Comparison of ENCODE assay signal across 27 cellular contexts in genomic region chr12:1934831-1935230, GRCh38. TPM values are rescaled to one million over a fixed set of nuclear protein-coding genes. Genes with fewer than 3 reads are reported as not detected.
DNase-seq lines count a peak whose midpoint lies in the region; ATAC-seq, FAIRE-seq and TF ChIP-seq lines count a peak whose summit lies in the region.
"Had no signal": no experiment of that assay in that cellular context is flagged by ENCODE, and none has a peak within 500 bp of the region (broad histone marks: within the 10 kb centered on the region; RNA-seq: fewer than 3 reads in every experiment).

No MANE protein-coding gene starts in this region.

- TF ChIP-seq EP300 in SK-N-SH (IDR thresholded peaks at IDR 0.05; ENCODE audit: borderline replicate concordance in 1 of 2, low read depth in 1 of 2, low read length in 1 of 2): no peak
- no peak for TF ChIP-seq EP300 in sigmoid colon (IDR thresholded peaks at IDR 0.05)

- CTCF ChIA-PET in SK-N-SH (lab: Yijun Ruan, JAX): interaction anchor here (0.5 to 4.7 kb wide), 5 partner anchors 95 to 144 kb away, joined by 3 to 33 read pairs (median 9); no protein-coding TSS in a partner anchor

- TF ChIP-seq POLR2A in sigmoid colon (IDR thresholded peaks at IDR 0.05): no peak

- H2AFZ ChIP-seq in SK-N-SH (ENCODE audit: low read depth): no peak overlapping the region

- no peaks in the 10 kb centered on the region for H4K20me1 ChIP-seq in SK-N-SH (ENCODE audit: insufficient read depth)

- no peaks in the 10 kb centered on the region for H3K9me2 ChIP-seq in SK-N-SH

- TF ChIP-seq RAD21 in SK-N-SH (IDR thresholded peaks at IDR 0.05; ENCODE audit: low read length): no peak

- H3K4me2 ChIP-seq in SK-N-SH: no peak overlapping the region

- intact Hi-C loops in sigmoid colon (cut with DNase I): loop anchor here (5.0 to 10.0 kb wide), 3 partner anchors 278 to 650 kb away; no protein-coding TSS in a partner anchor

- ATAC-seq in SK-N-SH treated with all-trans-retinoic acid at 6 μM for 48 hours: no peak
- ATAC-seq in foreskin keratinocyte: no peak
- no peak for ATAC-seq in GM18511 (IDR thresholded peaks at IDR 0.05; ENCODE audit: unreplicated experiment)
- ATAC-seq: gastrocnemius medialis; HCT116; natural killer cell treated with Interleukin-12 subunit alpha and Interleukin-12 subunit beta and Interleukin-15 and Interleukin-18, amount 100 ng/mL, for 72 hours had no signal

- H3K4me1 ChIP-seq in SK-N-SH (ENCODE audit: control insufficient read depth in 1 of 2, insufficient read depth in 2 of 2, low read depth in 1 of 2, low read length in 1 of 2) (peaks cover 4 to 62% of the 10 kb centered on the region in 2 experiments; a peak in 2 of 4 replicates), sigmoid colon (peaks cover 0 to 99% (median 87%) of the 10 kb centered on the region in 4 donors), foreskin keratinocyte (no peaks in the 10 kb centered on the region)

- WGBS in SK-N-SH (ENCODE audit: low lambda C conversion rate): 93% methylated on average over 10 of the region's 12 CpGs
- WGBS in sigmoid colon, 2 donors: 44 to 82% methylated on average over 12 of the region's 12 CpGs

- FAIRE-seq in urothelium cell line (lab: Jason Lieb, UNC): peak; percentile 32

- H3K36me3 ChIP-seq in SK-N-SH (replicated peaks in 1 of 2; ENCODE audit: control insufficient read depth in 1 of 2, insufficient read depth in 2 of 2, low read length in 1 of 2) (peaks cover 3 to 13% of the 10 kb centered on the region in 2 experiments), sigmoid colon (peaks cover 0 to 10% (median 2%) of the 10 kb centered on the region in 4 donors)
- H3K36me3 ChIP-seq: gastrocnemius medialis had no signal

- no peak for TF ChIP-seq CTCF in SK-N-SH (IDR thresholded peaks at IDR 0.05)
- no peak for TF ChIP-seq CTCF in sigmoid colon (IDR thresholded peaks at IDR 0.05)
- no peak for TF ChIP-seq CTCF in foreskin keratinocyte (conservative IDR thresholded peaks at IDR 0.05)

- POLR2A ChIA-PET in SK-N-SH (lab: Yijun Ruan, JAX): no interaction called here

- H3K4me3 ChIP-seq in SK-N-SH (ENCODE audit: low read depth in 2 of 2, low read length in 1 of 2) (no peak overlapping the region), sigmoid colon (no peak overlapping the region)
- H3K4me3 ChIP-seq: esophagus squamous epithelium, gastrocnemius medialis, SK-N-MC had no signal

- H3K27ac ChIP-seq in SK-N-SH (ENCODE audit: low read depth in 2 of 2, low read length in 1 of 2) (no peak overlapping the region), sigmoid colon (peak overlapping the region in 3 of 4 donors; percentile 73 to 84 (median 83)), foreskin keratinocyte (no peak overlapping the region)
- H3K27ac ChIP-seq: esophagus squamous epithelium, gastrocnemius medialis, RWPE1, SK-N-MC had no signal

- H3K79me2 ChIP-seq in SK-N-SH (ENCODE audit: insufficient read depth): no peaks in the 10 kb centered on the region

- DNase-seq in SK-N-SH: peak; percentile 18
- peak; percentile 47 for DNase-seq in ecto neural progenitor cell (ENCODE audit: low spot score)
- peak; percentile 56 for DNase-seq in sigmoid colon
- no peak for DNase-seq in urothelium cell line (ENCODE audit: low spot score)
- DNase-seq in NCI-H524 (lab: John Stamatoyannopoulos, UW): no peak
- no peak for DNase-seq in foreskin keratinocyte
- DNase-seq: activated CD4-positive, alpha-beta T cell treated with anti-CD3 and anti-CD28 coated beads, Interleukin-2, amount 10 ng/mL, durations not matched to agents 7 days and 5 days; activated effector memory CD4-positive, alpha-beta T cell treated with Interleukin-2 at 50 U/mL for 16 hours; activated naive CD8-positive, alpha-beta T cell treated with anti-CD3 and anti-CD28 coated beads, Interleukin-2, amount 10 ng/mL, durations not matched to agents 7 days and 5 days; CD4-positive, alpha-beta memory T cell; EL; esophagus squamous epithelium; gastrocnemius medialis; hippocampal formation; immature natural killer cell; left ventricle myocardium superior; NCI-H1092; NCI-H2029; NCI-H2227 treated with DMSO at 0.1 percent for 48 hours; NCI-H82; T-helper 2 cell had no signal

- H3K9me3 ChIP-seq in SK-N-SH (no peaks in the 10 kb centered on the region), sigmoid colon (no peaks in the 10 kb centered on the region)
- H3K9me3 ChIP-seq: esophagus squamous epithelium, gastrocnemius medialis had no signal

- no peaks in the 10 kb centered on the region for H3K27me3 ChIP-seq in SK-N-SH (ENCODE audit: insufficient read depth)
- H3K27me3 ChIP-seq in sigmoid colon: no peaks in the 10 kb centered on the region
- H3K27me3 ChIP-seq in foreskin keratinocyte: no peaks in the 10 kb centered on the region
- H3K27me3 ChIP-seq: gastrocnemius medialis had no signal

- peaks cover 3% of the 10 kb centered on the region for H3F3A ChIP-seq in SK-N-SH (replicated peaks; ENCODE audit: insufficient read depth)

- H3K9ac ChIP-seq in SK-N-SH: no peak overlapping the region

TF ChIP-seq in SK-N-SH, 30 proteins besides CTCF, POLR2A, EP300 and RAD21 (continues in another document):
- TF ChIP-seq, protein P1, sequence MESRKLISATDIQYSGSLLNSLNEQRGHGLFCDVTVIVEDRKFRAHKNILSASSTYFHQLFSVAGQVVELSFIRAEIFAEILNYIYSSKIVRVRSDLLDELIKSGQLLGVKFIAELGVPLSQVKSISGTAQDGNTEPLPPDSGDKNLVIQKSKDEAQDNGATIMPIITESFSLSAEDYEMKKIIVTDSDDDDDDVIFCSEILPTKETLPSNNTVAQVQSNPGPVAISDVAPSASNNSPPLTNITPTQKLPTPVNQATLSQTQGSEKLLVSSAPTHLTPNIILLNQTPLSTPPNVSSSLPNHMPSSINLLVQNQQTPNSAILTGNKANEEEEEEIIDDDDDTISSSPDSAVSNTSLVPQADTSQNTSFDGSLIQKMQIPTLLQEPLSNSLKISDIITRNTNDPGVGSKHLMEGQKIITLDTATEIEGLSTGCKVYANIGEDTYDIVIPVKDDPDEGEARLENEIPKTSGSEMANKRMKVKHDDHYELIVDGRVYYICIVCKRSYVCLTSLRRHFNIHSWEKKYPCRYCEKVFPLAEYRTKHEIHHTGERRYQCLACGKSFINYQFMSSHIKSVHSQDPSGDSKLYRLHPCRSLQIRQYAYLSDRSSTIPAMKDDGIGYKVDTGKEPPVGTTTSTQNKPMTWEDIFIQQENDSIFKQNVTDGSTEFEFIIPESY (IDR thresholded peaks at IDR 0.05; ENCODE audit: borderline replicate concordance, low read depth): no peak
- TF ChIP-seq TAF1 (IDR thresholded peaks at IDR 0.05; ENCODE audit: borderline replicate concordance, low read depth, low read length) (no peak), RCOR1 (IDR thresholded peaks at IDR 0.05; ENCODE audit: low read length) (no peak), FOSL2 (IDR thresholded peaks at IDR 0.05; ENCODE audit: borderline replicate concordance, low read depth) (no peak)
- TF ChIP-seq, protein P2, sequence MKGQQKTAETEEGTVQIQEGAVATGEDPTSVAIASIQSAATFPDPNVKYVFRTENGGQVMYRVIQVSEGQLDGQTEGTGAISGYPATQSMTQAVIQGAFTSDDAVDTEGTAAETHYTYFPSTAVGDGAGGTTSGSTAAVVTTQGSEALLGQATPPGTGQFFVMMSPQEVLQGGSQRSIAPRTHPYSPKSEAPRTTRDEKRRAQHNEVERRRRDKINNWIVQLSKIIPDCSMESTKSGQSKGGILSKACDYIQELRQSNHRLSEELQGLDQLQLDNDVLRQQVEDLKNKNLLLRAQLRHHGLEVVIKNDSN (IDR thresholded peaks at IDR 0.05; ENCODE audit: borderline replicate concordance, low read depth): no peak

TF ChIP-seq in SK-N-SH treated with all-trans-retinoic acid at 6 μM for 48 hours, 23 proteins besides CTCF, POLR2A, EP300 and RAD21 (continues in another document):
- no peak for TF ChIP-seq CREB5 (CRISPR knock-in tag; IDR thresholded peaks at IDR 0.05; ENCODE audit: low read depth)
- no peak for TF ChIP-seq TOX (CRISPR knock-in tag; IDR thresholded peaks at IDR 0.05; ENCODE audit: borderline replicate concordance)
- TF ChIP-seq ZFP30 (CRISPR knock-in tag; IDR thresholded peaks at IDR 0.05): no peak
- no peak for TF ChIP-seq ZNF70 (CRISPR knock-in tag; IDR thresholded peaks at IDR 0.05)

RNA-seq across cellular contexts. Expression of gene CACNA2D4, which starts 16.4 kb away (rescaled TPM):
- polyA plus RNA-seq in SK-N-SH (2012; rRNA removed) (0.02 TPM in 1 of 2 replicates, not detected in the other), sigmoid colon (1 to 10 TPM; 3.6 to 5.8 (median 5.4) TPM), foreskin keratinocyte (0.11 and 0.14 TPM in 2 replicates)
- not detected in 2 replicates for polyA plus RNA-seq in SK-N-SH (2012; cell fraction: cytosol; rRNA removed)
- 0.02 TPM in 1 of 2 replicates, not detected in the other for polyA plus RNA-seq in SK-N-SH (2012; cell fraction: nucleus; rRNA removed)
- total RNA-seq in sigmoid colon (1 to 10 TPM; 2.8 to 4.9 (median 3.4) TPM), foreskin keratinocyte (0.10 and 0.11 TPM in 2 replicates)

Comparison
In these comparisons a context has a peak if more than half of its experiments do, and no peak if none do; other contexts are left out.
1. DNase-seq: peak in SK-N-SH (single experiment), ecto neural progenitor cell (single experiment) and sigmoid colon (single experiment); none in urothelium cell line (single experiment), NCI-H524 (0 of 2) and foreskin keratinocyte (0 of 2).
2. H3K27ac ChIP-seq: peak in sigmoid colon (3 of 4); none in SK-N-SH (0 of 2) and foreskin keratinocyte (single experiment).